ENCODE assay signal across 1 cellular context in genomic region chr16:21626659-21627277, GRCh38.
TF ChIP-seq lines count a peak whose summit lies in the region.

No MANE protein-coding gene starts in this region.

TF ChIP-seq in HepG2, 621 proteins besides CTCF, POLR2A, EP300 and RAD21 (continued from another document and continues in another):
- TF ChIP-seq CENPT (CRISPR knock-in tag; IDR thresholded peaks at IDR 0.05; ENCODE audit: low read depth) (no peak), ZBTB38 (CRISPR knock-in tag; IDR thresholded peaks at IDR 0.05) (no peak), ZNF75D (CRISPR knock-in tag; IDR thresholded peaks at IDR 0.05; ENCODE audit: borderline replicate concordance) (no peak), GTF3A (CRISPR knock-in tag; conservative IDR thresholded peaks at IDR 0.05) (no peak), DDIT3 (CRISPR knock-in tag; IDR thresholded peaks at IDR 0.05) (no peak), TEF (CRISPR knock-in tag; IDR thresholded peaks at IDR 0.05) (no peak), RARA (CRISPR knock-in tag; IDR thresholded peaks at IDR 0.05) (peak; percentile 53), DBP (CRISPR knock-in tag; IDR thresholded peaks at IDR 0.05; ENCODE audit: not compliant biosample characterization) (no peak), FOXA1 (IDR thresholded peaks at IDR 0.05) (no peak), FOXA1 (CRISPR knock-in tag; IDR thresholded peaks at IDR 0.05) (peak; percentile 47), AHDC1 (CRISPR knock-in tag; IDR thresholded peaks at IDR 0.05; ENCODE audit: borderline replicate concordance) (no peak), TBX3 (IDR thresholded peaks at IDR 0.05; ENCODE audit: borderline replicate concordance) (no peak), HOXA5 (CRISPR knock-in tag; IDR thresholded peaks at IDR 0.05) (no peak), ZNF841 (CRISPR knock-in tag; IDR thresholded peaks at IDR 0.05; ENCODE audit: borderline replicate concordance) (no peak), CERS6 (CRISPR knock-in tag; IDR thresholded peaks at IDR 0.05) (no peak), ELK4 (CRISPR knock-in tag; IDR thresholded peaks at IDR 0.05; ENCODE audit: borderline replicate concordance) (no peak), SP2 (CRISPR knock-in tag; IDR thresholded peaks at IDR 0.05) (no peak), KLF15 (CRISPR knock-in tag; IDR thresholded peaks at IDR 0.05; ENCODE audit: borderline replicate concordance) (no peak), SAFB2 (CRISPR knock-in tag; IDR thresholded peaks at IDR 0.05; ENCODE audit: borderline replicate concordance, low read depth) (no peak), HNF1A (IDR thresholded peaks at IDR 0.05; ENCODE audit: low read depth) (no peak), HNF1A (CRISPR knock-in tag; IDR thresholded peaks at IDR 0.05; ENCODE audit: borderline replicate concordance) (no peak), THAP11 (CRISPR knock-in tag; IDR thresholded peaks at IDR 0.05) (no peak), FOXK2 (IDR thresholded peaks at IDR 0.05) (no peak), SRF (IDR thresholded peaks at IDR 0.05; ENCODE audit: low read depth, low read length) (no peak), ZGPAT (CRISPR knock-in tag; IDR thresholded peaks at IDR 0.05) (peak; percentile 55), ZNF788 (CRISPR knock-in tag; IDR thresholded peaks at IDR 0.05; ENCODE audit: borderline replicate concordance) (no peak), ELF3 (CRISPR knock-in tag; IDR thresholded peaks at IDR 0.05) (peak; percentile 85), SMAD9 (CRISPR knock-in tag; IDR thresholded peaks at IDR 0.05) (no peak), ZNF687 (CRISPR knock-in tag; IDR thresholded peaks at IDR 0.05) (no peak), ZNF484 (CRISPR knock-in tag; IDR thresholded peaks at IDR 0.05; ENCODE audit: borderline replicate concordance, low read depth) (no peak), NR0B2 (CRISPR knock-in tag; IDR thresholded peaks at IDR 0.05) (no peak), NCOA1 (CRISPR knock-in tag; IDR thresholded peaks at IDR 0.05) (no peak), PHF20 (CRISPR knock-in tag; IDR thresholded peaks at IDR 0.05) (no peak), MBD4 (IDR thresholded peaks at IDR 0.05; ENCODE audit: borderline replicate concordance, low read length) (no peak), ZNF292 (CRISPR knock-in tag; IDR thresholded peaks at IDR 0.05; ENCODE audit: borderline replicate concordance, low read depth) (no peak), CBX5 (CRISPR knock-in tag; IDR thresholded peaks at IDR 0.05; ENCODE audit: borderline replicate concordance) (peak; percentile 73; the same call in 1 of the 2 replicates), ZBTB14 (CRISPR knock-in tag; IDR thresholded peaks at IDR 0.05) (no peak), ZNF12 (CRISPR knock-in tag; IDR thresholded peaks at IDR 0.05) (0 out of 2 replicates have a peak, but pooled peaks have one; percentile 30), RBAK (CRISPR knock-in tag; IDR thresholded peaks at IDR 0.05) (no peak), PPARG (CRISPR knock-in tag; conservative IDR thresholded peaks at IDR 0.05) (no peak)
